ENCODE assay signal across 8 cellular contexts in genomic region chr10:97792058-97792721, GRCh38. TPM values are rescaled to one million over a fixed set of nuclear protein-coding genes. Genes with fewer than 3 reads are reported as not detected.
A peak's percentile ranks its signal among the peaks of the same experiment; 100 is the strongest.
DNase-seq lines count a peak whose midpoint lies in the region; ATAC-seq and TF ChIP-seq lines count a peak whose summit lies in the region.

No MANE protein-coding gene starts in this region.

- peaks cover 31% of the 10 kb centered on the region for H3K4me1 ChIP-seq in CD4-positive, alpha-beta memory T cell (ENCODE audit: insufficient read depth, low read length)
- H3K4me1 ChIP-seq in HCT116 (ENCODE audit: control insufficient read depth in 1 of 2, insufficient read depth in 2 of 2, low read length in 2 of 2): no peaks in the 10 kb centered on the region
- peaks cover 0 to 9% of the 10 kb centered on the region in 2 donors for H3K4me1 ChIP-seq in left lung

- H3K27me3 ChIP-seq in CD4-positive, alpha-beta memory T cell (ENCODE audit: insufficient read depth, low read length): no peaks in the 10 kb centered on the region
- H3K27me3 ChIP-seq in HCT116 (ENCODE audit: insufficient read depth, low read length) (no peaks in the 10 kb centered on the region), left lung (peaks cover 0 to 37% of the 10 kb centered on the region in 2 donors)

- intact Hi-C loops in CD4-positive, alpha-beta memory T cell (cut with micrococcal nuclease): loop anchor here (1.0 to 5.0 kb wide), 3 partner anchors 60 to 255 kb away; no protein-coding TSS in a partner anchor
- intact Hi-C loops in HCT116 (cut with micrococcal nuclease): loop anchor here (1.0 kb wide), 1 partner anchor 77 kb away; no protein-coding TSS in a partner anchor
- intact Hi-C loops in activated CD4-positive, alpha-beta T cell treated with anti-CD3 and anti-CD28 coated beads, Interleukin-2, amount 10 ng/mL, durations not matched to agents 24 days and 14 days (cut with micrococcal nuclease): loop anchor here (1.0 kb wide), 1 partner anchor 77 kb away; no protein-coding TSS in a partner anchor
- intact Hi-C loops in left lung (cut with DNase I): no loop called here

- no peak overlapping the region for H3K4me3 ChIP-seq in CD4-positive, alpha-beta memory T cell (ENCODE audit: low read length in 2 of 2)
- H3K4me3 ChIP-seq in HCT116 (replicated peaks in 1 of 2; ENCODE audit: low read depth in 1 of 2, low read length in 2 of 2) (no peak overlapping the region), left lung (no peak overlapping the region)

- peak overlapping the region in 4 of 7 donors; percentile 42 to 52 (median 49) for H3K27ac Mint-ChIP-seq in CD4-positive, alpha-beta memory T cell
- no peak overlapping the region for H3K27ac Mint-ChIP-seq in activated CD4-positive, alpha-beta T cell treated with anti-CD3 and anti-CD28 coated beads, Interleukin-2, amount 10 ng/mL, durations not matched to agents 24 days and 14 days

- peaks cover 17 to 34% (median 23%) of the 10 kb centered on the region in 4 donors for H3K4me1 Mint-ChIP-seq in CD4-positive, alpha-beta memory T cell
- H3K4me1 Mint-ChIP-seq in activated CD4-positive, alpha-beta T cell treated with anti-CD3 and anti-CD28 coated beads, Interleukin-2, amount 10 ng/mL, durations not matched to agents 24 days and 14 days: peaks cover 21% of the 10 kb centered on the region

- no peaks in the 10 kb centered on the region for H3K9me2 ChIP-seq in HCT116 (ENCODE audit: insufficient read depth)

- no peaks in the 10 kb centered on the region for H3K36me3 Mint-ChIP-seq in CD4-positive, alpha-beta memory T cell
- no peaks in the 10 kb centered on the region for H3K36me3 Mint-ChIP-seq in activated CD4-positive, alpha-beta T cell treated with anti-CD3 and anti-CD28 coated beads, Interleukin-2, amount 10 ng/mL, durations not matched to agents 24 days and 14 days (ENCODE audit: low read depth)

- TF ChIP-seq CTCF in HCT116 (IDR thresholded peaks at IDR 0.05 in 2 of 3, conservative IDR thresholded peaks at IDR 0.05 in 1 of 3; ENCODE audit: borderline replicate concordance in 1 of 3, insufficient read depth in 1 of 3, low read depth in 2 of 3, low read length in 2 of 3) (peak; percentile 94 to 96 (median 94)), left lung (IDR thresholded peaks at IDR 0.05) (peak; percentile 89 to 92)

- no peaks in the 10 kb centered on the region for H3K9me3 ChIP-seq in CD4-positive, alpha-beta memory T cell (ENCODE audit: control insufficient read depth in 1 of 2, low read length in 2 of 2)
- H3K9me3 ChIP-seq in HCT116 (ENCODE audit: control insufficient read depth in 1 of 2, insufficient read depth in 1 of 2, low read depth in 1 of 2, low read length in 2 of 2) (no peaks in the 10 kb centered on the region), left lung (no peaks in the 10 kb centered on the region)

- no peak overlapping the region for H3K4me3 Mint-ChIP-seq in CD4-positive, alpha-beta memory T cell
- H3K4me3 Mint-ChIP-seq in activated CD4-positive, alpha-beta T cell treated with anti-CD3 and anti-CD28 coated beads, Interleukin-2, amount 10 ng/mL, durations not matched to agents 24 days and 14 days: no peak overlapping the region

- H2AFZ ChIP-seq in HCT116 (ENCODE audit: low read depth, low read length, poor library complexity, severe bottlenecking): no peak overlapping the region

- CTCF ChIA-PET in CD4-positive, alpha-beta memory T cell (lab: Charles Lee; ENCODE audit: partially characterized antibody): interaction anchor here (0.6 to 12.9 kb wide), 33 partner anchors 9 to 433 kb away, joined by 3 to 392 read pairs (median 5); partner anchors contain the start of genes AVPI1 and GOLGA7B
- CTCF ChIA-PET in HCT116 (lab: Charles Lee): interaction anchor here (0.6 to 8.2 kb wide), 11 partner anchors 9 to 252 kb away, joined by 3 to 51 read pairs (median 3); partner anchors contain the start of gene GOLGA7B

- peak; percentile 98 for TF ChIP-seq RAD21 in HCT116 (IDR thresholded peaks at IDR 0.05; ENCODE audit: low read depth)

- no TSS peak for BruUV-seq in HCT116 (replicated peaks; lab: Mats Ljungman, UMichigan)

- POLR2A ChIA-PET in CD4-positive, alpha-beta memory T cell (lab: Charles Lee; ENCODE audit: partially characterized antibody): interaction anchor here (0.9 to 3.1 kb wide), 5 partner anchors 10 to 78 kb away, joined by 3 to 26 read pairs (median 3); partner anchors contain the start of genes GOLGA7B and ZFYVE27
- POLR2A ChIA-PET in HCT116 (lab: Charles Lee): no interaction called here

- H4K20me1 ChIP-seq in HCT116 (ENCODE audit: insufficient read depth): no peaks in the 10 kb centered on the region

- DNase-seq in CD4-positive, alpha-beta memory T cell: peak; percentile 62 to 76 (median 65)
- peak; percentile 38 for DNase-seq in HCT116 (ENCODE audit: low read depth, low spot score)
- DNase-seq in NCI-H2171 treated with DMSO at 0.1 percent for 48 hours (lab: John Stamatoyannopoulos, UW): peak; percentile 46
- peak; percentile 92 for DNase-seq in activated CD4-positive, alpha-beta T cell treated with anti-CD3 and anti-CD28 coated beads, Interleukin-2, amount 10 ng/mL, durations not matched to agents 24 days and 14 days
- peak; percentile 83 for DNase-seq in cerebellar cortex (ENCODE audit: low spot score)
- DNase-seq in left lung: peak; percentile 62 to 85
- peak; percentile 39 to 57 (median 41) for DNase-seq in stimulated activated CD4-positive, alpha-beta T cell treated with anti-CD3 and anti-CD28 coated beads, TNF-alpha, amount 100 ng/mL, for 1 hour (ENCODE audit: low read depth in 3 of 3, low spot score in 1 of 3)

- H3K27ac ChIP-seq in CD4-positive, alpha-beta memory T cell (ENCODE audit: low read depth, low read length): no peak overlapping the region
- H3K27ac ChIP-seq in HCT116 (ENCODE audit: low read depth, low read length) (no peak overlapping the region), left lung (no peak overlapping the region)

- no peak overlapping the region for H3K9ac ChIP-seq in HCT116 (ENCODE audit: low read length)

- H3K27me3 Mint-ChIP-seq in CD4-positive, alpha-beta memory T cell: peaks cover 2% of the 10 kb centered on the region in 2 donors
- peaks cover 13% of the 10 kb centered on the region for H3K27me3 Mint-ChIP-seq in activated CD4-positive, alpha-beta T cell treated with anti-CD3 and anti-CD28 coated beads, Interleukin-2, amount 10 ng/mL, durations not matched to agents 24 days and 14 days

- no peaks in the 10 kb centered on the region for H3K79me2 ChIP-seq in HCT116 (ENCODE audit: insufficient read depth, low read length)

- peak; percentile 94 for ATAC-seq in HCT116
- peak; percentile 72 for ATAC-seq in left lung
- no peak for ATAC-seq in GM21619 (IDR thresholded peaks at IDR 0.05; ENCODE audit: unreplicated experiment)

- H3K4me2 ChIP-seq in HCT116 (ENCODE audit: low read length): no peak overlapping the region

- no peaks in the 10 kb centered on the region for H3K9me3 Mint-ChIP-seq in CD4-positive, alpha-beta memory T cell
- peaks cover 8% of the 10 kb centered on the region for H3K9me3 Mint-ChIP-seq in activated CD4-positive, alpha-beta T cell treated with anti-CD3 and anti-CD28 coated beads, Interleukin-2, amount 10 ng/mL, durations not matched to agents 24 days and 14 days

- RAD21 ChIA-PET in HCT116 (lab: Charles Lee; ENCODE audit: low non-redundant PET in 1 of 2, low total read pairs in 2 of 2, uncharacterized antibody in 2 of 2, unreplicated experiment in 2 of 2): interaction anchor here (0.8 to 1.4 kb wide), 2 partner anchors 77 to 78 kb away, joined by 4 to 5 read pairs; no protein-coding TSS in a partner anchor

- TF ChIP-seq POLR2A in HCT116 (IDR thresholded peaks at IDR 0.05; ENCODE audit: borderline replicate concordance, extremely low read depth, insufficient read depth, insufficient read length): no peak

- H3K36me3 ChIP-seq in CD4-positive, alpha-beta memory T cell (ENCODE audit: insufficient read depth, low read length): no peaks in the 10 kb centered on the region
- H3K36me3 ChIP-seq in HCT116 (ENCODE audit: control insufficient read depth in 1 of 2, insufficient read depth in 2 of 2, low read length in 2 of 2) (no peaks in the 10 kb centered on the region), left lung (no peaks in the 10 kb centered on the region)

TF ChIP-seq in HCT116, 20 proteins besides CTCF, POLR2A, EP300 and RAD21 (continues in another document):
- TF ChIP-seq SP1 (IDR thresholded peaks at IDR 0.05; ENCODE audit: low read depth) (no peak), EZH2phosphoT487 (IDR thresholded peaks at IDR 0.05; ENCODE audit: borderline replicate concordance) (no peak), ZFX (IDR thresholded peaks at IDR 0.05) (no peak), ATF3 (IDR thresholded peaks at IDR 0.05) (no peak), CEBPB (IDR thresholded peaks at IDR 0.05; ENCODE audit: low read depth) (no peak), FOSL1 (IDR thresholded peaks at IDR 0.05; ENCODE audit: low read depth) (no peak)

RNA-seq across cellular contexts. Expression of gene SFRP5, which starts 20.4 kb away (rescaled TPM):
- total RNA-seq in CD4-positive, alpha-beta memory T cell: not detected
- not detected for polyA plus RNA-seq in CD4-positive, alpha-beta memory T cell
- total RNA-seq in HCT116 (2021; ENCODE audit: unreplicated experiment): not detected
- polyA plus RNA-seq in HCT116 (2012): 0.09 TPM in 1 of 2 replicates, not detected in the other
- total RNA-seq in activated CD4-positive, alpha-beta T cell treated with anti-CD3 and anti-CD28 coated beads, Interleukin-2, amount 10 ng/mL, durations not matched to agents 24 days and 14 days: not detected in 2 replicates
- total RNA-seq in left lung: 1 to 10 TPM in 1 of 2 donors, under 1 TPM in 1; 0.24 to 1.9 TPM

RNA-seq across cellular contexts. Expression of gene ZFYVE27, which starts 55.3 kb away (rescaled TPM):
- total RNA-seq in CD4-positive, alpha-beta memory T cell: 10 to 100 TPM; 59.5 to 64.5 TPM
- polyA plus RNA-seq in CD4-positive, alpha-beta memory T cell: 10 to 100 TPM; 26.8 to 28.8 TPM
- total RNA-seq in HCT116 (2021; ENCODE audit: unreplicated experiment) (28.4 TPM), left lung (10 to 100 TPM; 20.6 to 23.2 TPM)
- 12.8 and 15.3 TPM in 2 replicates for polyA plus RNA-seq in HCT116 (2012)
- total RNA-seq in activated CD4-positive, alpha-beta T cell treated with anti-CD3 and anti-CD28 coated beads, Interleukin-2, amount 10 ng/mL, durations not matched to agents 24 days and 14 days: 38.1 and 42.2 TPM in 2 replicates

RNA-seq across cellular contexts. Expression of gene GOLGA7B, which starts 57.5 kb away (rescaled TPM):
- total RNA-seq in CD4-positive, alpha-beta memory T cell: 1 to 10 TPM; 7.6 to 7.9 TPM
- polyA plus RNA-seq in CD4-positive, alpha-beta memory T cell: 1 to 10 TPM in 1 of 2 donors, under 1 TPM in 1; 0.46 to 1.7 TPM
- total RNA-seq in HCT116 (2021; ENCODE audit: unreplicated experiment) (1.0 TPM), left lung (1 to 10 TPM in 1 of 2 donors, under 1 TPM in 1; 0.68 to 1.9 TPM)
- 1.00 and 1.2 TPM in 2 replicates for polyA plus RNA-seq in HCT116 (2012)
- total RNA-seq in activated CD4-positive, alpha-beta T cell treated with anti-CD3 and anti-CD28 coated beads, Interleukin-2, amount 10 ng/mL, durations not matched to agents 24 days and 14 days: 0.33 and 0.37 TPM in 2 replicates

Comparison
In these comparisons a context has a peak if more than half of its experiments do, and no peak if none do; other contexts are left out.
1. DNase-seq: peak in every context shown above with its lines; median percentile 92 in activated CD4-positive, alpha-beta T cell treated with anti-CD3 and anti-CD28 coated beads, Interleukin-2, amount 10 ng/mL, durations not matched to agents 24 days and 14 days; 83 in cerebellar cortex; 74 in left lung; 65 in CD4-positive, alpha-beta memory T cell; 46 in NCI-H2171 treated with DMSO at 0.1 percent for 48 hours; 41 in stimulated activated CD4-positive, alpha-beta T cell treated with anti-CD3 and anti-CD28 coated beads, TNF-alpha, amount 100 ng/mL, for 1 hour; 38 in HCT116.
2. intact Hi-C loops: an anchor here in CD4-positive, alpha-beta memory T cell (1.0 to 5.0 kb wide), HCT116 (1.0 kb wide) and activated CD4-positive, alpha-beta T cell treated with anti-CD3 and anti-CD28 coated beads, Interleukin-2, amount 10 ng/mL, durations not matched to agents 24 days and 14 days (1.0 kb wide); none called in left lung.